ENCODE assay signal across 30 cellular contexts in genomic region chr6:127255286-127255685, GRCh38.
"Had no signal": no experiment of that assay in that cellular context is flagged by ENCODE, and none has a peak within 500 bp of the region (broad histone marks: within the 10 kb centered on the region; RNA-seq: fewer than 3 reads in every experiment).

No MANE protein-coding gene starts in this region.

- H3K27ac Mint-ChIP-seq: dendritic cell treated with granulocyte-macrophage colony-stimulating factor and Interleukin-4, amounts not matched to agents 40 ng/mL and 50 ng/mL, for 4 days; effector memory CD8-positive, alpha-beta T cell; endodermal cell; memory B cell; naive thymus-derived CD4-positive, alpha-beta T cell had no signal

- H3K36me3 ChIP-seq: colonic mucosa, esophagus squamous epithelium, gastrocnemius medialis, heart right ventricle, left ventricle myocardium inferior had no signal

- H3K27me3 Mint-ChIP-seq: dendritic cell treated with granulocyte-macrophage colony-stimulating factor and Interleukin-4, amounts not matched to agents 40 ng/mL and 50 ng/mL, for 4 days had no signal

- H3K4me1 Mint-ChIP-seq: endodermal cell; memory B cell; naive thymus-derived CD4-positive, alpha-beta T cell had no signal

- DNase-seq: colonic mucosa; cortex of kidney; effector CD8-positive, alpha-beta T cell; effector memory CD8-positive, alpha-beta T cell; endodermal cell; erythroblast; esophagus squamous epithelium; foreskin fibroblast; foreskin melanocyte; gastrocnemius medialis; glutamatergic neuron; head of caudate nucleus; heart right ventricle; hypothalamus; kidney glomerular epithelial cell; left colon; left ventricle myocardium inferior; mammary epithelial cell; mesendoderm; midbrain; naive thymus-derived CD4-positive, alpha-beta T cell had no signal

- ATAC-seq: effector memory CD8-positive, alpha-beta T cell; esophagus mucosa; gastrocnemius medialis; heart right ventricle; left colon; left lobe of liver; naive thymus-derived CD4-positive, alpha-beta T cell had no signal

- H3K9me3 Mint-ChIP-seq: dendritic cell treated with granulocyte-macrophage colony-stimulating factor and Interleukin-4, amounts not matched to agents 40 ng/mL and 50 ng/mL, for 4 days; effector memory CD8-positive, alpha-beta T cell; endodermal cell; memory B cell; naive thymus-derived CD4-positive, alpha-beta T cell had no signal

- H3K4me3 ChIP-seq: colonic mucosa, esophagus squamous epithelium, gastrocnemius medialis, heart right ventricle, left ventricle myocardium inferior, lung had no signal

- FAIRE-seq: endometrium, islet of Langerhans, keratinocyte had no signal

- H3K4me3 Mint-ChIP-seq: dendritic cell treated with granulocyte-macrophage colony-stimulating factor and Interleukin-4, amounts not matched to agents 40 ng/mL and 50 ng/mL, for 4 days; effector memory CD8-positive, alpha-beta T cell; endodermal cell; memory B cell; naive thymus-derived CD4-positive, alpha-beta T cell had no signal

- H3K4me1 ChIP-seq: colonic mucosa, esophagus squamous epithelium, gastrocnemius medialis, heart right ventricle, left ventricle myocardium inferior had no signal

- H3K27ac ChIP-seq: colonic mucosa, epithelial cell of prostate, esophagus squamous epithelium, gastrocnemius medialis, heart right ventricle, left ventricle myocardium inferior had no signal

- H3K9me3 ChIP-seq: colonic mucosa, esophagus squamous epithelium, gastrocnemius medialis, heart right ventricle, left ventricle myocardium inferior had no signal

- H3K36me3 Mint-ChIP-seq: memory B cell; naive thymus-derived CD4-positive, alpha-beta T cell had no signal

- H3K27me3 ChIP-seq: colonic mucosa, esophagus squamous epithelium, gastrocnemius medialis, heart right ventricle had no signal
